1 cellular context compared by ENCODE assay signal in genomic region chr9:131302244-131303075, GRCh38.
TF ChIP-seq lines count a peak whose summit lies in the region.

No MANE protein-coding gene starts in this region.

TF ChIP-seq in H1, 55 proteins besides CTCF, POLR2A, EP300 and RAD21:
- TF ChIP-seq PHF8 (conservative IDR thresholded peaks at IDR 0.05; ENCODE audit: low read depth, low read length), result no peak
- TF ChIP-seq NANOG (IDR thresholded peaks at IDR 0.05; ENCODE audit: insufficient read depth, low read depth, low read length, poor library complexity, severe bottlenecking), result no peak
